Comparison of ENCODE assay signal across 9 cellular contexts in the genomic region with DNA sequence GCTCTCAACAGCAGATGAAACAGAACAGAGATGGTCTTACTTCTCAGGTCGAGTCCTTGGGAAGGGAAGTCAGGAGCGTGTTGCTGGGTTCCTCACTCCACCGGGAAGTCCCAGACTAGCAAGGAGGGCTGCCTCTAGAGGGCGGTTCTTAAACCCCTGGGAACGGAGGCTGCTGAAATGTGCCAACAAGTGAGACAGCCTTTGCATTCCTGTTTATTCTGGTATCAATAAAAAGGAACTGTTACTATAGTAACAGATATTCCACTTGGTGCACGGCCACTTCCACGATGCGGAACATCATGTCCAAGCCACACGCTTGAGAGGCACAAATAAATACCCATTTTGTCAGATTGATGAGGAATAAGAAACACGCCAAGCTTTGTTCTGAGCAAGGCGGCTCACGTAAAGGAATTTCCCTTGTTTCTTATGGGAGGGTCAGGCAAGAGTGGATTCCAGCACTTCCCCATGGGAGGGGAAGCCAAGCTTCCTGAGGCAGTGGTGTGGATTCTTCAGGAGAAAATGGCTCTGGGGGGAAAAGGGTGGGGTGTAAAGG. TPM values are rescaled to one million over a fixed set of nuclear protein-coding genes. Genes with fewer than 3 reads are reported as not detected.
DNase-seq lines count a peak whose midpoint lies in the region; ATAC-seq and TF ChIP-seq lines count a peak whose summit lies in the region.
"Had no signal": no experiment of that assay in that cellular context is flagged by ENCODE, and none has a peak within 500 bp of the region (broad histone marks: within the 10 kb centered on the region; RNA-seq: fewer than 3 reads in every experiment).

A gene with protein sequence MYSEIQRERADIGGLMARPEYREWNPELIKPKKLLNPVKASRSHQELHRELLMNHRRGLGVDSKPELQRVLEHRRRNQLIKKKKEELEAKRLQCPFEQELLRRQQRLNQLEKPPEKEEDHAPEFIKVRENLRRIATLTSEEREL (minus strand): TSS at position 123 of the 553 bp plus-strand sequence. CDS start 7,531 bp downstream, outside the sequence.

- H3K79me2 ChIP-seq in PC-3 (ENCODE audit: low read length) (no peaks in the 10 kb centered on the region), smooth muscle cell (ENCODE audit: low read depth) (no peaks in the 10 kb centered on the region)

- no peak within 1 kb of the TSS for H2BK120ac ChIP-seq in mesenchymal stem cell (ENCODE audit: low read depth, low read length)

- no peaks in the 10 kb centered on the region for H3K79me1 ChIP-seq in mesenchymal stem cell (replicated peaks; ENCODE audit: low read length, poor library complexity, severe bottlenecking)

- no peak within 1 kb of the TSS for H2BK5ac ChIP-seq in mesenchymal stem cell (ENCODE audit: low read depth, low read length, poor library complexity, severe bottlenecking)

- H3K9ac ChIP-seq in PC-3 (ENCODE audit: low read length) (no peak within 1 kb of the TSS), mesenchymal stem cell (ENCODE audit: low read length) (peak within 1 kb of the TSS; percentile 66), smooth muscle cell (ENCODE audit: low read depth) (no peak within 1 kb of the TSS)

- no TSS peak for BruUV-seq in PC-3 (replicated peaks; lab: Mats Ljungman, UMichigan)

- H4K91ac ChIP-seq in mesenchymal stem cell (ENCODE audit: low read length), result no peak within 1 kb of the TSS

- H2AFZ ChIP-seq in PC-3 (ENCODE audit: low read length) (no peak within 1 kb of the TSS), mesenchymal stem cell (ENCODE audit: low read depth, low read length) (no peak within 1 kb of the TSS), smooth muscle cell (ENCODE audit: low read depth) (no peak within 1 kb of the TSS)

- ATAC-seq in PC-3, result peak; percentile 70

- H3F3A ChIP-seq in PC-3 (ENCODE audit: low read length, unreplicated experiment) (no peaks in the 10 kb centered on the region), smooth muscle cell (ENCODE audit: low read depth) (no peaks in the 10 kb centered on the region)

- peak; percentile 85 to 92 for TF ChIP-seq EP300 in tibial nerve (IDR thresholded peaks at IDR 0.05)

- no peak within 1 kb of the TSS for H2BK12ac ChIP-seq in mesenchymal stem cell (ENCODE audit: low read length in 2 of 2)

- no peak within 1 kb of the TSS for H3K18ac ChIP-seq in mesenchymal stem cell (ENCODE audit: low read depth in 1 of 2, low read length in 2 of 2)

- DNase-seq in PC-3 (peak; percentile 33), fibroblast of gingiva (ENCODE audit: low read depth) (peak; percentile 96), mesenchymal stem cell (no peak), tibial nerve (ENCODE audit: low spot score in 2 of 2) (peak; percentile 58 to 67), SJCRH30 (no peak), D341Med (ENCODE audit: low spot score) (no peak), smooth muscle cell (lab: John Stamatoyannopoulos, UW; ENCODE audit: unreplicated experiment) (no peak)
- DNase-seq in effector CD4-positive, alpha-beta T cell, result no peak

- H3K9me2 ChIP-seq in PC-3 (replicated peaks; ENCODE audit: low read length), result no peaks in the 10 kb centered on the region

- no peak within 1 kb of the TSS for H3K4me2 ChIP-seq in PC-3 (ENCODE audit: low read length)
- H3K4me2 ChIP-seq in mesenchymal stem cell (ENCODE audit: low read length, poor library complexity, severe bottlenecking), result no peak within 1 kb of the TSS
- no peak within 1 kb of the TSS for H3K4me2 ChIP-seq in smooth muscle cell

- H4K20me1 ChIP-seq in PC-3 (ENCODE audit: low read length) (no peaks in the 10 kb centered on the region), smooth muscle cell (ENCODE audit: low read depth) (no peaks in the 10 kb centered on the region)

- peak; percentile 39; the same call in 1 of the 2 replicates for TF ChIP-seq CTCF in PC-3 (conservative IDR thresholded peaks at IDR 0.05; ENCODE audit: low read depth, low read length)
- TF ChIP-seq CTCF in tibial nerve (IDR thresholded peaks at IDR 0.05), result peak in 3 of 5 experiments; percentile 24 to 47 (median 27)
- TF ChIP-seq CTCF in smooth muscle cell (IDR thresholded peaks at IDR 0.05; ENCODE audit: borderline replicate concordance, insufficient read depth, poor library complexity, severe bottlenecking), result no peak

- intact Hi-C loops in PC-3 (cut with micrococcal nuclease), result no loop called here

- H3K4me1 ChIP-seq in PC-3 (ENCODE audit: insufficient read depth, low read length), result no peaks in the 10 kb centered on the region
- peaks cover 4% of the 10 kb centered on the region for H3K4me1 ChIP-seq in mesenchymal stem cell (ENCODE audit: control insufficient read depth, insufficient read depth, low read depth, low read length)
- peaks cover 0 to 55% (median 12%) of the 10 kb centered on the region in 4 donors for H3K4me1 ChIP-seq in tibial nerve
- peaks cover 41% of the 10 kb centered on the region for H3K4me1 ChIP-seq in SJCRH30
- H3K4me1 ChIP-seq in smooth muscle cell (ENCODE audit: low read depth), result peaks cover 29% of the 10 kb centered on the region

- H3K4ac ChIP-seq in mesenchymal stem cell (ENCODE audit: low read depth in 1 of 2, low read length in 2 of 2), result no peak within 1 kb of the TSS

- H2BK15ac ChIP-seq in mesenchymal stem cell (ENCODE audit: low read depth, poor library complexity, severe bottlenecking), result no peak within 1 kb of the TSS

- CTCF ChIA-PET in PC-3 (lab: Charles Lee), result no interaction called here

- H2AK5ac ChIP-seq in mesenchymal stem cell (ENCODE audit: low read length, severe bottlenecking), result no peak within 1 kb of the TSS

- H4K8ac ChIP-seq in mesenchymal stem cell (ENCODE audit: low read length), result no peak within 1 kb of the TSS

- no peak within 1 kb of the TSS for H3K23ac ChIP-seq in mesenchymal stem cell (ENCODE audit: low read length in 2 of 2)

- TF ChIP-seq POLR2A in tibial nerve (IDR thresholded peaks at IDR 0.05), result peak in 1 of 2 donors; percentile 56

- no peak within 1 kb of the TSS for H3K14ac ChIP-seq in mesenchymal stem cell (ENCODE audit: low read length in 2 of 2)

- H3K4me3 ChIP-seq in PC-3 (ENCODE audit: low read length) (no peak within 1 kb of the TSS), mesenchymal stem cell (ENCODE audit: insufficient read depth in 1 of 2, low read depth in 1 of 2, low read length in 2 of 2) (peak within 1 kb of the TSS in 1 of 2 experiments; percentile 48), tibial nerve (peak within 1 kb of the TSS; percentile 33 to 53 (median 34)), SJCRH30 (no peak within 1 kb of the TSS), smooth muscle cell (no peak within 1 kb of the TSS)

- H3K27me3 ChIP-seq in PC-3 (ENCODE audit: low read length), result no peaks in the 10 kb centered on the region
- peaks cover 12 to 20% of the 10 kb centered on the region in 2 experiments for H3K27me3 ChIP-seq in mesenchymal stem cell (ENCODE audit: control insufficient read depth in 1 of 2, insufficient read depth in 1 of 2, low read length in 2 of 2)
- no peaks in the 10 kb centered on the region for H3K27me3 ChIP-seq in tibial nerve
- H3K27me3 ChIP-seq in SJCRH30, result no peaks in the 10 kb centered on the region
- H3K27me3 ChIP-seq in smooth muscle cell (ENCODE audit: low read depth), result peaks cover 5% of the 10 kb centered on the region

- WGBS in mesenchymal stem cell, result 50% methylated on average over 12 of the region's 12 CpGs
- WGBS in tibial nerve, 2 donors, result 13 to 19% methylated on average over 12 of the region's 12 CpGs
- WGBS in smooth muscle cell (ENCODE audit: low lambda C conversion rate), result 58% methylated on average over 12 of the region's 12 CpGs

- no peak within 1 kb of the TSS for H3K27ac ChIP-seq in PC-3 (ENCODE audit: low read length)
- no peak within 1 kb of the TSS for H3K27ac ChIP-seq in mesenchymal stem cell (ENCODE audit: low read length, poor library complexity, severe bottlenecking)
- H3K27ac ChIP-seq in tibial nerve, result peak within 1 kb of the TSS; percentile 77 to 93 (median 86)
- H3K27ac ChIP-seq in SJCRH30, result no peak within 1 kb of the TSS
- H3K27ac ChIP-seq in smooth muscle cell (ENCODE audit: low read depth), result no peak within 1 kb of the TSS

- POLR2A ChIA-PET in PC-3 (lab: Charles Lee; ENCODE audit: unreplicated experiment), result interaction anchor here (0.7 kb wide), 1 partner anchor 53 kb away, joined by 11 read pairs; no protein-coding TSS in a partner anchor

- H3K9me3 ChIP-seq in PC-3 (ENCODE audit: low read length), result no peaks in the 10 kb centered on the region
- no peaks in the 10 kb centered on the region for H3K9me3 ChIP-seq in mesenchymal stem cell (ENCODE audit: control insufficient read depth, low read length)
- H3K9me3 ChIP-seq in tibial nerve, result no peaks in the 10 kb centered on the region
- H3K9me3 ChIP-seq in SJCRH30 (replicated peaks), result no peaks in the 10 kb centered on the region
- no peaks in the 10 kb centered on the region for H3K9me3 ChIP-seq in smooth muscle cell (replicated peaks; ENCODE audit: low read depth)

- H3K36me3 ChIP-seq in PC-3 (ENCODE audit: low read depth, low read length) (no peaks in the 10 kb centered on the region), mesenchymal stem cell (ENCODE audit: control insufficient read depth in 1 of 2, insufficient read depth in 2 of 2, low read depth in 1 of 2, low read length in 2 of 2) (no peaks in the 10 kb centered on the region), tibial nerve (peaks cover 0 to under 1% (median 0%) of the 10 kb centered on the region in 3 donors), SJCRH30 (no peaks in the 10 kb centered on the region), smooth muscle cell (ENCODE audit: low read depth) (no peaks in the 10 kb centered on the region)

RNA-seq across cellular contexts. Expression of the gene that starts here (rescaled TPM):
- total RNA-seq in PC-3 (2014; rRNA removed), result 0.07 and 0.29 TPM in 2 replicates
- polyA plus RNA-seq in mesenchymal stem cell (2013, experiment 1 of 2), result not detected
- not detected for polyA plus RNA-seq in mesenchymal stem cell (2013, experiment 2 of 2)
- total RNA-seq in tibial nerve, result 100 to 1,000 TPM; 147 to 305 (median 227) TPM
- total RNA-seq in SJCRH30 (2014; rRNA removed; shearing (Covaris generic)), result 2.0 and 2.6 TPM in 2 replicates
- total RNA-seq in smooth muscle cell, result not detected in 2 replicates
- polyA plus RNA-seq in smooth muscle cell, result not detected in 2 replicates
- total RNA-seq: T-helper 2 cell treated with Interferon-gamma antibody and Interleukin-4, amounts not matched to agents 100 ng/mL and 5 ng/mL, for 36 hours had no signal

Comparison
In these comparisons a context has a peak if more than half of its experiments do, and no peak if none do; other contexts are left out.
1. RNA of the gene that starts here (total RNA-seq): 147 to 305 TPM in tibial nerve; 2.0 to 2.6 TPM in SJCRH30, 0.07 to 0.29 TPM in PC-3 and not detected in smooth muscle cell; every median in the first group is over 10 times any median in the second.
2. Peak in DNase-seq and ATAC-seq in PC-3; RNA of the gene not detected or under 1 TPM.
3. DNase-seq: peak in fibroblast of gingiva (single experiment) and tibial nerve (2 of 2); none in mesenchymal stem cell (single experiment), SJCRH30 (0 of 2), D341Med (single experiment), effector CD4-positive, alpha-beta T cell (single experiment) and smooth muscle cell (single experiment).
4. H3K27ac ChIP-seq: peak in tibial nerve (4 of 4); none in PC-3 (single experiment), mesenchymal stem cell (single experiment), SJCRH30 (single experiment) and smooth muscle cell (single experiment).
5. H3K4me3 ChIP-seq: peak in tibial nerve (4 of 4); none in PC-3 (single experiment), SJCRH30 (single experiment) and smooth muscle cell (single experiment).